In genomic region chr21:43916691-43917514, GRCh38 we compare ENCODE assay signal across 8 cellular contexts. TPM values are rescaled to one million over a fixed set of nuclear protein-coding genes. Genes with fewer than 3 reads are reported as not detected.
DNase-seq lines count a peak whose midpoint lies in the region; ATAC-seq and TF ChIP-seq lines count a peak whose summit lies in the region.

No MANE protein-coding gene starts in this region.

- peaks cover 33% of the 10 kb centered on the region for H3K36me3 Mint-ChIP-seq in activated CD8-positive, alpha-beta T cell treated with anti-CD3 and anti-CD28 coated beads, Interleukin-2, amount 10 ng/mL, durations not matched to agents 7 days and 5 days (ENCODE audit: low read depth)

- peak overlapping the region; percentile 77 for H3K4me3 Mint-ChIP-seq in activated CD8-positive, alpha-beta T cell treated with anti-CD3 and anti-CD28 coated beads, Interleukin-2, amount 10 ng/mL, durations not matched to agents 7 days and 5 days

- H3K36me3 ChIP-seq in BJ (ENCODE audit: control insufficient read depth, insufficient read depth, low read length): peaks cover 2% of the 10 kb centered on the region; the same call in 1 of the 2 replicates

- H3K27ac Mint-ChIP-seq in activated CD8-positive, alpha-beta T cell treated with anti-CD3 and anti-CD28 coated beads, Interleukin-2, amount 10 ng/mL, durations not matched to agents 7 days and 5 days: peak overlapping the region; percentile 86

- H3K9me3 Mint-ChIP-seq in activated CD8-positive, alpha-beta T cell treated with anti-CD3 and anti-CD28 coated beads, Interleukin-2, amount 10 ng/mL, durations not matched to agents 7 days and 5 days (ENCODE audit: insufficient read depth): peaks cover 9% of the 10 kb centered on the region

- ATAC-seq in HG03432 (IDR thresholded peaks at IDR 0.05; ENCODE audit: unreplicated experiment) (peak; percentile 42), HG02981 (IDR thresholded peaks at IDR 0.05; ENCODE audit: unreplicated experiment) (no peak), GM21360 (IDR thresholded peaks at IDR 0.05; ENCODE audit: unreplicated experiment) (no peak)
- ATAC-seq in activated CD8-positive, alpha-beta T cell treated with anti-CD3 and anti-CD28 coated beads, Interleukin-2, amount 10 ng/mL, durations not matched to agents 7 days and 5 days: peak; percentile 87

- no peaks in the 10 kb centered on the region for H3K27me3 ChIP-seq in BJ (ENCODE audit: control insufficient read depth, insufficient read depth, low read length)

- H3K4me1 Mint-ChIP-seq in activated CD8-positive, alpha-beta T cell treated with anti-CD3 and anti-CD28 coated beads, Interleukin-2, amount 10 ng/mL, durations not matched to agents 7 days and 5 days (ENCODE audit: low read depth): peaks cover 58% of the 10 kb centered on the region

- CTCF ChIA-PET in BJ (lab: Yijun Ruan, JAX): no interaction called here
- CTCF ChIA-PET in activated CD8-positive, alpha-beta T cell treated with anti-CD3 and anti-CD28 coated beads, Interleukin-2, amount 10 ng/mL, durations not matched to agents 7 days and 5 days (lab: Charles Lee): no interaction called here

- H3K4me3 ChIP-seq in BJ (ENCODE audit: low read depth, low read length) (peak overlapping the region; percentile 10), foreskin fibroblast (ENCODE audit: low read depth in 1 of 2, low read length in 2 of 2) (peak overlapping the region; percentile 15 to 41)

- POLR2A ChIA-PET in BJ (lab: Charles Lee): no interaction called here
- POLR2A ChIA-PET in activated CD8-positive, alpha-beta T cell treated with anti-CD3 and anti-CD28 coated beads, Interleukin-2, amount 10 ng/mL, durations not matched to agents 7 days and 5 days (lab: Charles Lee): no interaction called here

- no peak for DNase-seq in BJ (ENCODE audit: low read depth)
- peak; percentile 81 for DNase-seq in activated CD8-positive, alpha-beta T cell treated with anti-CD3 and anti-CD28 coated beads, Interleukin-2, amount 10 ng/mL, durations not matched to agents 7 days and 5 days
- DNase-seq in foreskin fibroblast: peak in 1 of 2 donors; percentile 17
- DNase-seq in stimulated activated CD4-positive, alpha-beta T cell treated with anti-CD3 and anti-CD28 coated beads, TNF-alpha, amount 100 ng/mL, for 24 hours (ENCODE audit: low read depth in 3 of 3): peak in 2 of 3 experiments; percentile 22 to 50
- DNase-seq in mesenteric fat pad (ENCODE audit: low spot score): no peak

- H3K27me3 Mint-ChIP-seq in activated CD8-positive, alpha-beta T cell treated with anti-CD3 and anti-CD28 coated beads, Interleukin-2, amount 10 ng/mL, durations not matched to agents 7 days and 5 days (ENCODE audit: low read depth): peaks cover 5% of the 10 kb centered on the region

- TF ChIP-seq CTCF in BJ (IDR thresholded peaks at IDR 0.05; ENCODE audit: insufficient read depth, low read depth, low read length) (no peak), foreskin fibroblast (IDR thresholded peaks at IDR 0.05; ENCODE audit: low read depth, low read length) (no peak)

RNA-seq across cellular contexts. Expression of gene AGPAT3, which starts 51.9 kb away (rescaled TPM):
- polyA plus RNA-seq in BJ (2011; rRNA removed): 39.7 and 68.5 TPM in 2 replicates
- polyA minus RNA-seq in BJ (2011; rRNA and poly(A)+ RNA removed): 47.0 and 50.1 TPM in 2 replicates
- total RNA-seq in activated CD8-positive, alpha-beta T cell treated with anti-CD3 and anti-CD28 coated beads, Interleukin-2, amount 10 ng/mL, durations not matched to agents 7 days and 5 days: 10 to 100 TPM; 70.4 to 72.5 TPM
- 79.2 TPM for total RNA-seq in mesenteric fat pad

Comparison
In these comparisons a context has a peak if more than half of its experiments do, and no peak if none do; other contexts are left out.
1. DNase-seq: peak in activated CD8-positive, alpha-beta T cell treated with anti-CD3 and anti-CD28 coated beads, Interleukin-2, amount 10 ng/mL, durations not matched to agents 7 days and 5 days (single experiment) and stimulated activated CD4-positive, alpha-beta T cell treated with anti-CD3 and anti-CD28 coated beads, TNF-alpha, amount 100 ng/mL, for 24 hours (2 of 3); none in BJ (single experiment) and mesenteric fat pad (single experiment).
2. ATAC-seq: peak in HG03432 (single experiment) and activated CD8-positive, alpha-beta T cell treated with anti-CD3 and anti-CD28 coated beads, Interleukin-2, amount 10 ng/mL, durations not matched to agents 7 days and 5 days (single experiment); none in HG02981 (single experiment) and GM21360 (single experiment).